8 cellular contexts compared by ENCODE assay signal in genomic region chr9:112844771-112845542, GRCh38. TPM values are rescaled to one million over a fixed set of nuclear protein-coding genes. Genes with fewer than 3 reads are reported as not detected.
A peak's percentile ranks its signal among the peaks of the same experiment; 100 is the strongest.
DNase-seq lines count a peak whose midpoint lies in the region; ATAC-seq and TF ChIP-seq lines count a peak whose summit lies in the region.

No MANE protein-coding gene starts in this region.

- H3K27me3 ChIP-seq in tibial artery: no peaks in the 10 kb centered on the region

- peaks cover 0 to 5% (median 0%) of the 10 kb centered on the region in 4 donors for H3K4me1 ChIP-seq in tibial artery

- H3K4me1 Mint-ChIP-seq in activated T-helper 1 cell treated with anti-CD3 and anti-CD28 coated beads, Interleukin-12 subunit alpha, Interleukin-12 subunit beta, Interleukin-2, Interleukin-4 antibody, amounts not matched to agents 30 ng/mL and 10 ng/mL and 1 ng/mL, durations not matched to agents 14 hours and 24 hours and 36 hours (ENCODE audit: low read depth): peaks cover 20% of the 10 kb centered on the region
- H3K4me1 Mint-ChIP-seq in osteocyte (ENCODE audit: unreplicated experiment): peaks cover 11% of the 10 kb centered on the region

- H3K36me3 ChIP-seq in tibial artery: peaks cover 0 to 16% (median 0%) of the 10 kb centered on the region in 3 donors

- no peaks in the 10 kb centered on the region for H3K9me3 Mint-ChIP-seq in activated T-helper 1 cell treated with anti-CD3 and anti-CD28 coated beads, Interleukin-12 subunit alpha, Interleukin-12 subunit beta, Interleukin-2, Interleukin-4 antibody, amounts not matched to agents 30 ng/mL and 10 ng/mL and 1 ng/mL, durations not matched to agents 14 hours and 24 hours and 36 hours
- no peaks in the 10 kb centered on the region for H3K9me3 Mint-ChIP-seq in osteocyte (ENCODE audit: unreplicated experiment)

- intact Hi-C loops in activated T-helper 1 cell treated with anti-CD3 and anti-CD28 coated beads, Interleukin-12 subunit alpha, Interleukin-12 subunit beta, Interleukin-2, Interleukin-4 antibody, amounts not matched to agents 30 ng/mL and 10 ng/mL and 1 ng/mL, durations not matched to agents 14 hours and 24 hours and 36 hours (cut with micrococcal nuclease): loop anchor here (1.0 kb wide), 1 partner anchor 58 kb away; no protein-coding TSS in a partner anchor
- intact Hi-C loops in tibial artery (cut with DNase I; ENCODE audit: low total_unique reads): loop anchor here (5.0 kb wide), 1 partner anchor 62 kb away; no protein-coding TSS in a partner anchor

- DNase-seq in COLO829 (ENCODE audit: low spot score) (peak; percentile 94), HuH-7 (ENCODE audit: low spot score) (peak; percentile 75), RKO (ENCODE audit: low spot score) (peak; percentile 87), fibroblast of villous mesenchyme (ENCODE audit: low read depth) (peak; percentile 74), osteocyte (ENCODE audit: extremely low spot score, unreplicated experiment) (peak; percentile 93), tibial artery (peak; percentile 73 to 86)
- peak; percentile 63 for DNase-seq in activated T-helper 1 cell treated with anti-CD3 and anti-CD28 coated beads, Interleukin-12 subunit alpha, Interleukin-12 subunit beta, Interleukin-2, Interleukin-4 antibody, amounts not matched to agents 30 ng/mL and 10 ng/mL and 1 ng/mL, durations not matched to agents 14 hours and 24 hours and 36 hours (ENCODE audit: low spot score)

- H3K27ac ChIP-seq in tibial artery: no peak overlapping the region

- peak; percentile 83 for ATAC-seq in GM21381 (IDR thresholded peaks at IDR 0.05; ENCODE audit: unreplicated experiment)

- H3K36me3 Mint-ChIP-seq in activated T-helper 1 cell treated with anti-CD3 and anti-CD28 coated beads, Interleukin-12 subunit alpha, Interleukin-12 subunit beta, Interleukin-2, Interleukin-4 antibody, amounts not matched to agents 30 ng/mL and 10 ng/mL and 1 ng/mL, durations not matched to agents 14 hours and 24 hours and 36 hours (ENCODE audit: low read depth): no peaks in the 10 kb centered on the region
- peaks cover 13% of the 10 kb centered on the region for H3K36me3 Mint-ChIP-seq in osteocyte (ENCODE audit: unreplicated experiment)

- no peak overlapping the region for H3K27ac Mint-ChIP-seq in activated T-helper 1 cell treated with anti-CD3 and anti-CD28 coated beads, Interleukin-12 subunit alpha, Interleukin-12 subunit beta, Interleukin-2, Interleukin-4 antibody, amounts not matched to agents 30 ng/mL and 10 ng/mL and 1 ng/mL, durations not matched to agents 14 hours and 24 hours and 36 hours
- H3K27ac Mint-ChIP-seq in osteocyte (ENCODE audit: unreplicated experiment): no peak overlapping the region

- peak; percentile 99 for TF ChIP-seq CTCF in fibroblast of villous mesenchyme (IDR thresholded peaks at IDR 0.05; ENCODE audit: insufficient read depth, low read depth, low read length)
- TF ChIP-seq CTCF in osteocyte (IDR thresholded peaks at IDR 0.05): peak; percentile 99
- peak; percentile 83 to 98 for TF ChIP-seq CTCF in tibial artery (IDR thresholded peaks at IDR 0.05)

- peaks cover 4% of the 10 kb centered on the region for H3K27me3 Mint-ChIP-seq in activated T-helper 1 cell treated with anti-CD3 and anti-CD28 coated beads, Interleukin-12 subunit alpha, Interleukin-12 subunit beta, Interleukin-2, Interleukin-4 antibody, amounts not matched to agents 30 ng/mL and 10 ng/mL and 1 ng/mL, durations not matched to agents 14 hours and 24 hours and 36 hours (ENCODE audit: insufficient read depth)
- H3K27me3 Mint-ChIP-seq in osteocyte (ENCODE audit: unreplicated experiment): no peaks in the 10 kb centered on the region

- no peak overlapping the region for H3K4me3 ChIP-seq in fibroblast of villous mesenchyme (ENCODE audit: low read depth, low read length)
- no peak overlapping the region for H3K4me3 ChIP-seq in tibial artery

- no peak overlapping the region for H3K4me3 Mint-ChIP-seq in activated T-helper 1 cell treated with anti-CD3 and anti-CD28 coated beads, Interleukin-12 subunit alpha, Interleukin-12 subunit beta, Interleukin-2, Interleukin-4 antibody, amounts not matched to agents 30 ng/mL and 10 ng/mL and 1 ng/mL, durations not matched to agents 14 hours and 24 hours and 36 hours
- H3K4me3 Mint-ChIP-seq in osteocyte (ENCODE audit: unreplicated experiment): no peak overlapping the region

- H3K9me3 ChIP-seq in tibial artery: no peaks in the 10 kb centered on the region

RNA-seq across cellular contexts. Expression of gene SLC46A2, which starts 45.7 kb away (rescaled TPM):
- not detected in 2 replicates for total RNA-seq in activated T-helper 1 cell treated with anti-CD3 and anti-CD28 coated beads, Interleukin-12 subunit alpha, Interleukin-12 subunit beta, Interleukin-2, Interleukin-4 antibody, amounts not matched to agents 30 ng/mL and 10 ng/mL and 1 ng/mL, durations not matched to agents 14 hours and 24 hours and 36 hours
- total RNA-seq in fibroblast of villous mesenchyme: not detected in 2 replicates
- total RNA-seq in osteocyte: not detected in 2 replicates
